ENCODE assay signal across 3 cellular contexts in genomic region chr2:112737544-112738232, GRCh38.
TF ChIP-seq lines count a peak whose summit lies in the region.

No MANE protein-coding gene starts in this region.

TF ChIP-seq in A549, 52 proteins besides CTCF, POLR2A, EP300 and RAD21:
- TF ChIP-seq HES2 (IDR thresholded peaks at IDR 0.05) = no peak
- TF ChIP-seq TFCP2L1 (CRISPR knock-in tag; IDR thresholded peaks at IDR 0.05) = no peak
- TF ChIP-seq JUN (IDR thresholded peaks at IDR 0.05) = no peak
- TF ChIP-seq POLR2AphosphoS2 (conservative IDR thresholded peaks at IDR 0.05; ENCODE audit: low read length) = no peak
- no peak for TF ChIP-seq ZSCAN20 (CRISPR knock-in tag; IDR thresholded peaks at IDR 0.05)
- no peak for TF ChIP-seq REST (IDR thresholded peaks at IDR 0.05)
- no peak for TF ChIP-seq HMGXB4 (CRISPR knock-in tag; IDR thresholded peaks at IDR 0.05; ENCODE audit: borderline replicate concordance)
- TF ChIP-seq SREBF2 (IDR thresholded peaks at IDR 0.05) = no peak
- TF ChIP-seq ZNF302 (CRISPR knock-in tag; IDR thresholded peaks at IDR 0.05) = no peak
- TF ChIP-seq FOSB (CRISPR knock-in tag; IDR thresholded peaks at IDR 0.05) = no peak
- no peak for TF ChIP-seq ATOH8 (CRISPR knock-in tag; IDR thresholded peaks at IDR 0.05; ENCODE audit: low read depth)
- TF ChIP-seq RNF2 (IDR thresholded peaks at IDR 0.05; ENCODE audit: borderline replicate concordance, low read depth) = no peak
- no peak for TF ChIP-seq ZC3H11A (IDR thresholded peaks at IDR 0.05)
- no peak for TF ChIP-seq RFX5 (IDR thresholded peaks at IDR 0.05)

TF ChIP-seq in GM12878, 131 proteins besides CTCF, POLR2A, EP300 and RAD21 (continues in another document):
- TF ChIP-seq SIX5 (IDR thresholded peaks at IDR 0.05; ENCODE audit: low read depth, low read length, severe bottlenecking) = no peak
- no peak for TF ChIP-seq ZBTB11 (CRISPR knock-in tag; IDR thresholded peaks at IDR 0.05)
- TF ChIP-seq TCF7 (IDR thresholded peaks at IDR 0.05; ENCODE audit: borderline replicate concordance) = no peak
- TF ChIP-seq GABPA (IDR thresholded peaks at IDR 0.05; ENCODE audit: low read depth) = no peak
- TF ChIP-seq PBX3 (IDR thresholded peaks at IDR 0.05; ENCODE audit: insufficient replicate concordance, low read depth, low read length) = no peak
- no peak for TF ChIP-seq POLR2AphosphoS2 (IDR thresholded peaks at IDR 0.05; ENCODE audit: low read depth, low read length)
- TF ChIP-seq IRF3 (IDR thresholded peaks at IDR 0.05) = no peak
- TF ChIP-seq E2F8 (IDR thresholded peaks at IDR 0.05; ENCODE audit: low read depth, partially characterized antibody) = no peak
- no peak for TF ChIP-seq CHD4 (IDR thresholded peaks at IDR 0.05)
- no peak for TF ChIP-seq IKZF1 (conservative IDR thresholded peaks at IDR 0.05)

TF ChIP-seq in HepG2, 621 proteins besides CTCF, POLR2A, EP300 and RAD21:
- TF ChIP-seq SMYD3 (CRISPR knock-in tag; IDR thresholded peaks at IDR 0.05) (no peak), IRF1 (CRISPR knock-in tag; IDR thresholded peaks at IDR 0.05; ENCODE audit: low read depth) (no peak), STAT5B (CRISPR knock-in tag; IDR thresholded peaks at IDR 0.05) (no peak), HDAC2 (CRISPR knock-in tag; IDR thresholded peaks at IDR 0.05) (no peak), DR1 (CRISPR knock-in tag; IDR thresholded peaks at IDR 0.05) (no peak), USF2 (IDR thresholded peaks at IDR 0.05; ENCODE audit: low read depth, low read length) (no peak), USF2 (CRISPR knock-in tag; IDR thresholded peaks at IDR 0.05; ENCODE audit: borderline replicate concordance) (no peak), ZNF136 (CRISPR knock-in tag; IDR thresholded peaks at IDR 0.05; ENCODE audit: low read depth) (no peak), ZNF567 (CRISPR knock-in tag; IDR thresholded peaks at IDR 0.05; ENCODE audit: borderline replicate concordance) (no peak), ZNF614 (CRISPR knock-in tag; IDR thresholded peaks at IDR 0.05; ENCODE audit: borderline replicate concordance) (no peak), ZNF747 (CRISPR knock-in tag; IDR thresholded peaks at IDR 0.05; ENCODE audit: borderline replicate concordance) (no peak), ZNF280B (CRISPR knock-in tag; IDR thresholded peaks at IDR 0.05; ENCODE audit: borderline replicate concordance) (no peak), ZNF121 (CRISPR knock-in tag; IDR thresholded peaks at IDR 0.05) (no peak), PLRG1 (conservative IDR thresholded peaks at IDR 0.05) (no peak), ZNF629 (CRISPR knock-in tag; conservative IDR thresholded peaks at IDR 0.05) (no peak), CERS6 (CRISPR knock-in tag; IDR thresholded peaks at IDR 0.05) (no peak), RARG (CRISPR knock-in tag; IDR thresholded peaks at IDR 0.05; ENCODE audit: low read depth) (no peak), GMEB2 (CRISPR knock-in tag; IDR thresholded peaks at IDR 0.05; ENCODE audit: low read depth) (no peak), ZNF335 (CRISPR knock-in tag; IDR thresholded peaks at IDR 0.05) (no peak), BATF2 (CRISPR knock-in tag; IDR thresholded peaks at IDR 0.05) (no peak)
